ENCODE assay signal across 15 cellular contexts in the genomic region with DNA sequence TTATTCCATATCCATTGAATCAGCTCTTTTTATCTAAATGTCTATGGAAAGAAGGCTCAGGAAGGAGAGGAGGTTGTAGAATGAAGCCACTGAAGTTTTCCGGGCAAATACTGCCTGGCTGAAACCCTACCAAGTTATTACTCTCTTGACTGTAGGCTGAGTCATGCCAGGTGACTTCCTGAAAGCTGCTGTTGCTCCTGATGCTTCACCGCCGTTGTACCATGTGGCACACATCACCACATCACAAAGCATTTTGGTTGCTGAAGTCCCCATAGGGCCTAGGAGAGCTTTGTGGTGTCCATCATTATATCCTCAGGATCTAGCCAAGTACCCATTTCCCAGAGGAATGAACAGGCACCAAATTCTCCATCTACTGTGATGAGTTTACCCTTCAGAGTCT. TPM values are rescaled to one million over a fixed set of nuclear protein-coding genes. Genes with fewer than 3 reads are reported as not detected.
DNase-seq lines count a peak whose midpoint lies in the region; ATAC-seq lines count a peak whose summit lies in the region.
"Had no signal": no experiment of that assay in that cellular context is flagged by ENCODE, and none has a peak within 500 bp of the region (broad histone marks: within the 10 kb centered on the region; RNA-seq: fewer than 3 reads in every experiment).

No MANE protein-coding gene starts in this region.

- no peak overlapping the region for H3K4me3 Mint-ChIP-seq in T-helper 2 cell treated with Interferon-gamma antibody and Interleukin-4, amounts not matched to agents 5 μg/mL and 100 μg/mL, for 36 hours
- peak overlapping the region in 4 of 10 donors; percentile 0 to 37 (median 24) for H3K4me3 Mint-ChIP-seq in naive thymus-derived CD4-positive, alpha-beta T cell

- H3K27ac ChIP-seq in naive thymus-derived CD4-positive, alpha-beta T cell (ENCODE audit: low read depth, low read length), result no peak overlapping the region
- H3K27ac ChIP-seq: adrenal gland had no signal

- H3K27me3 Mint-ChIP-seq in T-helper 2 cell treated with Interferon-gamma antibody and Interleukin-4, amounts not matched to agents 5 μg/mL and 100 μg/mL, for 36 hours (ENCODE audit: low read depth), result no peaks in the 10 kb centered on the region
- no peaks in the 10 kb centered on the region for H3K27me3 Mint-ChIP-seq in naive thymus-derived CD4-positive, alpha-beta T cell

- DNase-seq in A172 (ENCODE audit: low spot score), result peak; percentile 30
- DNase-seq in T-helper 2 cell treated with Interferon-gamma antibody and Interleukin-4, amounts not matched to agents 5 μg/mL and 100 μg/mL, for 36 hours (ENCODE audit: low spot score), result peak; percentile 20
- DNase-seq in activated naive CD4-positive, alpha-beta T cell treated with Interleukin-2 at 50 U/mL for 16 hours, result peak; percentile 25
- peak in 4 of 9 donors; percentile 10 to 31 (median 29) for DNase-seq in naive thymus-derived CD4-positive, alpha-beta T cell
- no peak for DNase-seq in germinal center (ENCODE audit: low spot score)
- DNase-seq in DMS153 treated with DMSO at 0.1 percent for 48 hours (lab: John Stamatoyannopoulos, UW; ENCODE audit: unreplicated experiment), result no peak
- no peak for DNase-seq in AML-193 (lab: John Stamatoyannopoulos, UW)
- DNase-seq: hypothalamus; Karpas-422; NCI-H2107; NK-92 treated with Interleukin-12 subunit alpha and Interleukin-12 subunit beta, amount 100 ng/mL, for 24 hours; small intestine had no signal

- CTCF ChIA-PET in naive thymus-derived CD4-positive, alpha-beta T cell (lab: Charles Lee), result interaction anchor here (0.7 kb wide), 1 partner anchor 48 kb away, joined by 3 read pairs; no protein-coding TSS in a partner anchor

- POLR2A ChIA-PET in naive thymus-derived CD4-positive, alpha-beta T cell (lab: Charles Lee), result interaction anchor here (0.5 to 0.7 kb wide), 3 partner anchors 15 to 235 kb away, joined by 3 to 4 read pairs (median 3); no protein-coding TSS in a partner anchor

- H3K4me1 Mint-ChIP-seq in T-helper 2 cell treated with Interferon-gamma antibody and Interleukin-4, amounts not matched to agents 5 μg/mL and 100 μg/mL, for 36 hours (ENCODE audit: low read depth), result peaks cover 11% of the 10 kb centered on the region
- peaks cover 9 to 24% (median 20%) of the 10 kb centered on the region in 7 donors for H3K4me1 Mint-ChIP-seq in naive thymus-derived CD4-positive, alpha-beta T cell

- H3K9me3 ChIP-seq in naive thymus-derived CD4-positive, alpha-beta T cell (ENCODE audit: control insufficient read depth in 2 of 3, low read length in 3 of 3), result peaks cover 0 to 4% (median 3%) of the 10 kb centered on the region in 3 experiments

- no peaks in the 10 kb centered on the region for H3K4me1 ChIP-seq in naive thymus-derived CD4-positive, alpha-beta T cell (ENCODE audit: control insufficient read depth in 2 of 2, insufficient read depth in 2 of 2, low read length in 2 of 2)
- H3K4me1 ChIP-seq: adrenal gland had no signal

- peak; percentile 57 for ATAC-seq in naive thymus-derived CD4-positive, alpha-beta T cell
- ATAC-seq in HG02840 (IDR thresholded peaks at IDR 0.05; ENCODE audit: low FRiP score, unreplicated experiment), result no peak

- H3K36me3 ChIP-seq in naive thymus-derived CD4-positive, alpha-beta T cell (ENCODE audit: control insufficient read depth in 2 of 3, insufficient read depth in 3 of 3, low read length in 3 of 3), result peaks cover 0 to 21% (median 0%) of the 10 kb centered on the region in 3 experiments

- peaks cover 13% of the 10 kb centered on the region for H3K9me3 Mint-ChIP-seq in T-helper 2 cell treated with Interferon-gamma antibody and Interleukin-4, amounts not matched to agents 5 μg/mL and 100 μg/mL, for 36 hours
- peaks cover 0 to 13% (median 6%) of the 10 kb centered on the region in 11 donors for H3K9me3 Mint-ChIP-seq in naive thymus-derived CD4-positive, alpha-beta T cell

- peaks cover 65% of the 10 kb centered on the region for H3K36me3 Mint-ChIP-seq in T-helper 2 cell treated with Interferon-gamma antibody and Interleukin-4, amounts not matched to agents 5 μg/mL and 100 μg/mL, for 36 hours (ENCODE audit: low read depth)
- peaks cover 4 to 46% (median 32%) of the 10 kb centered on the region in 5 donors for H3K36me3 Mint-ChIP-seq in naive thymus-derived CD4-positive, alpha-beta T cell

- no peaks in the 10 kb centered on the region for H3K27me3 ChIP-seq in naive thymus-derived CD4-positive, alpha-beta T cell (ENCODE audit: control insufficient read depth in 2 of 2, insufficient read depth in 2 of 2, low read length in 2 of 2)
- H3K27me3 ChIP-seq: adrenal gland had no signal

- peak overlapping the region; percentile 54 for H3K27ac Mint-ChIP-seq in T-helper 2 cell treated with Interferon-gamma antibody and Interleukin-4, amounts not matched to agents 5 μg/mL and 100 μg/mL, for 36 hours
- H3K27ac Mint-ChIP-seq in naive thymus-derived CD4-positive, alpha-beta T cell, result peak overlapping the region in 6 of 9 donors; percentile 15 to 64 (median 52)

- H3K4me3 ChIP-seq in naive thymus-derived CD4-positive, alpha-beta T cell (ENCODE audit: low read length), result no peak overlapping the region
- H3K4me3 ChIP-seq: adrenal gland had no signal

- intact Hi-C loops in naive thymus-derived CD4-positive, alpha-beta T cell (cut with micrococcal nuclease), result loop anchor here in 1 of 2 donors (1.0 kb wide), 1 partner anchor 15 kb away; no protein-coding TSS in a partner anchor

RNA-seq across cellular contexts. Expression of a gene that starts 11.1 kb away (rescaled TPM):
- total RNA-seq in A172 (2014; rRNA removed; shearing (Covaris generic)), result 0.05 and 0.07 TPM in 2 replicates
- 1 to 10 TPM in 2 of 5 experiments, under 1 TPM in 3; 0.17 to 3.6 (median 0.92) TPM for total RNA-seq in naive thymus-derived CD4-positive, alpha-beta T cell
- under 1 TPM in 1 of 2 donors, not detected in 1; 0.43 TPM for polyA plus RNA-seq in naive thymus-derived CD4-positive, alpha-beta T cell
- total RNA-seq: SK-MEL-5 had no signal

RNA-seq across cellular contexts. Expression of a gene that starts 16.8 kb away (rescaled TPM):
- 27.7 and 28.8 TPM in 2 replicates for total RNA-seq in A172 (2014; rRNA removed; shearing (Covaris generic))
- 10 to 100 TPM in 2 of 5 experiments, 1 to 10 TPM in 3; 8.4 to 17.0 (median 9.0) TPM for total RNA-seq in naive thymus-derived CD4-positive, alpha-beta T cell
- polyA plus RNA-seq in naive thymus-derived CD4-positive, alpha-beta T cell, result 1 to 10 TPM; 2.4 to 2.9 TPM

RNA-seq across cellular contexts. Expression of a gene that starts 32.8 kb away (rescaled TPM):
- 1.1 and 2.8 TPM in 2 replicates for total RNA-seq in A172 (2014; rRNA removed; shearing (Covaris generic))
- under 1 TPM; 0.13 to 0.30 (median 0.24) TPM for total RNA-seq in naive thymus-derived CD4-positive, alpha-beta T cell
- not detected for polyA plus RNA-seq in naive thymus-derived CD4-positive, alpha-beta T cell

RNA-seq across cellular contexts. Expression of a gene that starts 33.5 kb away (rescaled TPM):
- 36.0 and 36.7 TPM in 2 replicates for total RNA-seq in A172 (2014; rRNA removed; shearing (Covaris generic))
- total RNA-seq in naive thymus-derived CD4-positive, alpha-beta T cell, result 10 to 100 TPM; 23.6 to 44.9 (median 41.2) TPM
- polyA plus RNA-seq in naive thymus-derived CD4-positive, alpha-beta T cell, result 10 to 100 TPM; 12.3 to 20.4 TPM

Comparison
In these comparisons a context has a peak if more than half of its experiments do, and no peak if none do; other contexts are left out.
1. DNase-seq: peak in A172 (single experiment), T-helper 2 cell treated with Interferon-gamma antibody and Interleukin-4, amounts not matched to agents 5 μg/mL and 100 μg/mL, for 36 hours (single experiment) and activated naive CD4-positive, alpha-beta T cell treated with Interleukin-2 at 50 U/mL for 16 hours (single experiment); none in germinal center (single experiment), DMS153 treated with DMSO at 0.1 percent for 48 hours (single experiment) and AML-193 (0 of 2).